Comparison of ENCODE assay signal across 9 cellular contexts in genomic region chr10:80945267-80945880, GRCh38.
DNase-seq lines count a peak whose midpoint lies in the region; ATAC-seq and TF ChIP-seq lines count a peak whose summit lies in the region.
"Had no signal": no experiment of that assay in that cellular context is flagged by ENCODE, and none has a peak within 500 bp of the region (broad histone marks: within the 10 kb centered on the region; RNA-seq: fewer than 3 reads in every experiment).

No MANE protein-coding gene starts in this region.

- TF ChIP-seq EP300 in suprapubic skin (IDR thresholded peaks at IDR 0.05): no peak

- no peak overlapping the region for H3K4me3 Mint-ChIP-seq in activated CD4-positive, alpha-beta memory T cell treated with anti-CD3 and anti-CD28 coated beads for 36 hours
- H3K4me3 Mint-ChIP-seq in immature natural killer cell: no peak overlapping the region

- POLR2A ChIA-PET in activated CD4-positive, alpha-beta memory T cell treated with anti-CD3 and anti-CD28 coated beads for 36 hours (lab: Charles Lee): no interaction called here

- no peak overlapping the region for H3K4me3 ChIP-seq in NB4 (ENCODE audit: low read depth, low read length)
- H3K4me3 ChIP-seq in suprapubic skin: no peak overlapping the region

- TF ChIP-seq POLR2A in NB4 (IDR thresholded peaks at IDR 0.05; ENCODE audit: extremely low read depth, insufficient read length) (no peak), suprapubic skin (IDR thresholded peaks at IDR 0.05) (no peak)

- no peaks in the 10 kb centered on the region for H3K4me1 ChIP-seq in suprapubic skin

- DNase-seq in NB4 (ENCODE audit: low read depth) (peak; percentile 28), left cardiac atrium (no peak), suprapubic skin (ENCODE audit: low spot score in 2 of 2) (no peak), immature natural killer cell (no peak)
- no peak for DNase-seq in activated CD4-positive, alpha-beta memory T cell treated with anti-CD3 and anti-CD28 coated beads for 36 hours
- no peak for DNase-seq in activated effector memory CD4-positive, alpha-beta T cell treated with Interleukin-2 at 50 U/mL for 16 hours
- DNase-seq: DND-41 had no signal

- WGBS in suprapubic skin: 41% methylated on average over 1 of the region's 1 CpG

- H3K27me3 ChIP-seq in suprapubic skin: no peaks in the 10 kb centered on the region

- intact Hi-C loops in left cardiac atrium (cut with DNase I): no loop called here
- intact Hi-C loops in activated CD4-positive, alpha-beta memory T cell treated with anti-CD3 and anti-CD28 coated beads for 36 hours (cut with micrococcal nuclease): no loop called here

- no peaks in the 10 kb centered on the region for H3K4me1 Mint-ChIP-seq in activated CD4-positive, alpha-beta memory T cell treated with anti-CD3 and anti-CD28 coated beads for 36 hours (ENCODE audit: low read depth)
- H3K4me1 Mint-ChIP-seq in immature natural killer cell: no peaks in the 10 kb centered on the region

- no peaks in the 10 kb centered on the region for H3K9me3 Mint-ChIP-seq in activated CD4-positive, alpha-beta memory T cell treated with anti-CD3 and anti-CD28 coated beads for 36 hours
- peaks cover 0 to 3% (median 0%) of the 10 kb centered on the region in 6 donors for H3K9me3 Mint-ChIP-seq in immature natural killer cell

- H3K27ac ChIP-seq in C4-2B: no peak overlapping the region
- no peak overlapping the region for H3K27ac ChIP-seq in suprapubic skin

- no peaks in the 10 kb centered on the region for H3K36me3 ChIP-seq in suprapubic skin

- no peaks in the 10 kb centered on the region for H3K36me3 Mint-ChIP-seq in activated CD4-positive, alpha-beta memory T cell treated with anti-CD3 and anti-CD28 coated beads for 36 hours
- H3K36me3 Mint-ChIP-seq in immature natural killer cell: no peaks in the 10 kb centered on the region

- ATAC-seq in GM21423 (IDR thresholded peaks at IDR 0.05; ENCODE audit: unreplicated experiment) (peak; percentile 72), left cardiac atrium (peak; percentile 44 to 50)

- peak; percentile 89 for TF ChIP-seq CTCF in C4-2B (conservative IDR thresholded peaks at IDR 0.05)
- peak; percentile 69 for TF ChIP-seq CTCF in NB4 (IDR thresholded peaks at IDR 0.05; ENCODE audit: low read depth, low read length)
- peak in 1 of 2 donors; percentile 41 for TF ChIP-seq CTCF in suprapubic skin (IDR thresholded peaks at IDR 0.05)

- H3K27ac Mint-ChIP-seq in activated CD4-positive, alpha-beta memory T cell treated with anti-CD3 and anti-CD28 coated beads for 36 hours: no peak overlapping the region
- no peak overlapping the region for H3K27ac Mint-ChIP-seq in immature natural killer cell

- peaks cover 4% of the 10 kb centered on the region for H3K27me3 Mint-ChIP-seq in activated CD4-positive, alpha-beta memory T cell treated with anti-CD3 and anti-CD28 coated beads for 36 hours
- no peaks in the 10 kb centered on the region for H3K27me3 Mint-ChIP-seq in immature natural killer cell (ENCODE audit: low read depth in 3 of 3)

- H3K9me3 ChIP-seq in suprapubic skin: no peaks in the 10 kb centered on the region

- CTCF ChIA-PET in activated CD4-positive, alpha-beta memory T cell treated with anti-CD3 and anti-CD28 coated beads for 36 hours (lab: Charles Lee): interaction anchor here (1.3 to 1.5 kb wide), 2 partner anchors 245 to 500 kb away, joined by 3 to 6 read pairs; no protein-coding TSS in a partner anchor
